ENCODE assay signal across 2 cellular contexts in genomic region chr13:41148421-41149283, GRCh38.
TF ChIP-seq lines count a peak whose summit lies in the region.

No MANE protein-coding gene starts in this region.

TF ChIP-seq in HEK293, 187 proteins besides CTCF, POLR2A, EP300 and RAD21 (continued from another document and continues in another):
- TF ChIP-seq ZNF274 (IDR thresholded peaks at IDR 0.05; ENCODE audit: low read length) (no peak), ZNF274 (tag by site-specific recombination; IDR thresholded peaks at IDR 0.05; ENCODE audit: borderline replicate concordance) (no peak), PRDM6 (tag by site-specific recombination; IDR thresholded peaks at IDR 0.05) (no peak), KLF10 (tag by site-specific recombination; IDR thresholded peaks at IDR 0.05) (no peak), ZNF324 (tag by site-specific recombination; IDR thresholded peaks at IDR 0.05) (0 out of 2 replicates have a peak, but pooled peaks have one; percentile 33), ZNF311 (tag by site-specific recombination; IDR thresholded peaks at IDR 0.05; ENCODE audit: borderline replicate concordance) (peak; percentile 99), ZNF792 (tag by site-specific recombination; IDR thresholded peaks at IDR 0.05) (no peak), ZNF664 (tag by site-specific recombination; IDR thresholded peaks at IDR 0.05) (no peak), ZNF521 (tag by site-specific recombination; IDR thresholded peaks at IDR 0.05) (no peak), TSHZ1 (tag by site-specific recombination; IDR thresholded peaks at IDR 0.05; ENCODE audit: borderline replicate concordance) (0 out of 2 replicates have a peak, but pooled peaks have one; percentile 28), KLF8 (tag by site-specific recombination; IDR thresholded peaks at IDR 0.05) (no peak), ZNF449 (tag by site-specific recombination; IDR thresholded peaks at IDR 0.05) (no peak), SCRT2 (tag by site-specific recombination; IDR thresholded peaks at IDR 0.05) (no peak), ZNF658 (tag by site-specific recombination; IDR thresholded peaks at IDR 0.05) (peak; percentile 94), ZBTB26 (tag by site-specific recombination; optimal IDR thresholded peaks at IDR 0.05) (no peak), ZNF202 (tag by site-specific recombination; IDR thresholded peaks at IDR 0.05; ENCODE audit: borderline replicate concordance) (no peak), KLF1 (tag by site-specific recombination; IDR thresholded peaks at IDR 0.05) (no peak), ZNF571 (tag by site-specific recombination; IDR thresholded peaks at IDR 0.05) (peak; percentile 92; the same call in 1 of the 2 replicates), GFI1B (tag by site-specific recombination; IDR thresholded peaks at IDR 0.05) (no peak), PRDM1 (tag by site-specific recombination; IDR thresholded peaks at IDR 0.05) (no peak), ZNF341 (tag by site-specific recombination; IDR thresholded peaks at IDR 0.05; ENCODE audit: low read depth) (no peak), ZNF510 (tag by site-specific recombination; IDR thresholded peaks at IDR 0.05; ENCODE audit: insufficient replicate concordance) (peak; percentile 78), ZNF600 (tag by site-specific recombination; IDR thresholded peaks at IDR 0.05) (no peak), ZNF529 (tag by site-specific recombination; IDR thresholded peaks at IDR 0.05; ENCODE audit: insufficient replicate concordance) (peak; percentile 84), OSR2 (tag by site-specific recombination; IDR thresholded peaks at IDR 0.05) (no peak), ZFP3 (tag by site-specific recombination; IDR thresholded peaks at IDR 0.05; ENCODE audit: low read depth) (no peak), ZNF366 (tag by site-specific recombination; conservative IDR thresholded peaks at IDR 0.05) (no peak), ZNF585B (tag by site-specific recombination; IDR thresholded peaks at IDR 0.05) (peak; percentile 34; the same call in 1 of the 2 replicates), ZNF239 (tag by site-specific recombination; IDR thresholded peaks at IDR 0.05) (no peak), ZNF514 (tag by site-specific recombination; IDR thresholded peaks at IDR 0.05) (no peak)

TF ChIP-seq in K562, 482 proteins besides CTCF, POLR2A, EP300 and RAD21 (continued from another document):
- no peak for TF ChIP-seq ATF4 (CRISPR knock-in tag; IDR thresholded peaks at IDR 0.05)
- peak; percentile 24; the same call in 1 of the 2 replicates for TF ChIP-seq ARID1B (IDR thresholded peaks at IDR 0.05)
- peak; percentile 75 for TF ChIP-seq CBFA2T3 (IDR thresholded peaks at IDR 0.05)
- TF ChIP-seq DLX4 (CRISPR knock-in tag; IDR thresholded peaks at IDR 0.05), result no peak
- TF ChIP-seq ELK1 (CRISPR knock-in tag; IDR thresholded peaks at IDR 0.05), result no peak
- TF ChIP-seq MLX (CRISPR knock-in tag; conservative IDR thresholded peaks at IDR 0.05), result no peak
- TF ChIP-seq E2F6 (IDR thresholded peaks at IDR 0.05; ENCODE audit: borderline replicate concordance in 1 of 2, extremely low read depth in 1 of 2, insufficient read depth in 1 of 2, insufficient read length in 1 of 2, low read depth in 1 of 2, low read length in 1 of 2, poor library complexity in 1 of 2, severe bottlenecking in 1 of 2), result no peak
- peak; percentile 99 for TF ChIP-seq TRIM28 (IDR thresholded peaks at IDR 0.05)
- no peak for TF ChIP-seq TCF7 (IDR thresholded peaks at IDR 0.05; ENCODE audit: borderline replicate concordance)
- no peak for TF ChIP-seq FOXP1 (CRISPR knock-in tag; IDR thresholded peaks at IDR 0.05)
- TF ChIP-seq XRCC3 (IDR thresholded peaks at IDR 0.05), result peak; percentile 76; the same call in 1 of the 2 replicates
- TF ChIP-seq ZNF280B (CRISPR knock-in tag; IDR thresholded peaks at IDR 0.05), result peak; percentile 96
- no peak for TF ChIP-seq ZNF79 (CRISPR knock-in tag; IDR thresholded peaks at IDR 0.05; ENCODE audit: low read depth)
- TF ChIP-seq ZEB2 (IDR thresholded peaks at IDR 0.05), result peak; percentile 81
- TF ChIP-seq HNRNPH1 (optimal IDR thresholded peaks at IDR 0.05; ENCODE audit: low read depth, low read length), result no peak
- TF ChIP-seq ATF1 (CRISPR knock-in tag; IDR thresholded peaks at IDR 0.05), result no peak
- 0 out of 2 replicates have a peak, but pooled peaks have one; percentile 19 for TF ChIP-seq ATF1 (tag; IDR thresholded peaks at IDR 0.05)
- peak; percentile 69 for TF ChIP-seq CBFA2T2 (conservative IDR thresholded peaks at IDR 0.05)
- peak; percentile 47 for TF ChIP-seq TCF3 (CRISPR knock-in tag; IDR thresholded peaks at IDR 0.05)
- peak; percentile 10; the same call in 1 of the 2 replicates for TF ChIP-seq NCOR1 (IDR thresholded peaks at IDR 0.05)
- no peak for TF ChIP-seq HSF4 (CRISPR knock-in tag; IDR thresholded peaks at IDR 0.05; ENCODE audit: borderline replicate concordance)
- TF ChIP-seq ZNF76 (CRISPR knock-in tag; IDR thresholded peaks at IDR 0.05; ENCODE audit: borderline replicate concordance), result no peak
- no peak for TF ChIP-seq KLF16 (IDR thresholded peaks at IDR 0.05)
- no peak for TF ChIP-seq CBX8 (IDR thresholded peaks at IDR 0.05; ENCODE audit: borderline replicate concordance, extremely low read depth, low read depth, low read length, poor library complexity, severe bottlenecking)
- 0 out of 2 replicates have a peak, but pooled peaks have one; percentile 15 for TF ChIP-seq GATA2 (CRISPR knock-in tag; IDR thresholded peaks at IDR 0.05)
- peak; percentile 98 for TF ChIP-seq CBX5 (IDR thresholded peaks at IDR 0.05; ENCODE audit: borderline replicate concordance, low read depth)
- TF ChIP-seq JUN (IDR thresholded peaks at IDR 0.05; ENCODE audit: borderline replicate concordance, low read depth, low read length), result 0 out of 2 replicates have a peak, but pooled peaks have one; percentile 35
- no peak for TF ChIP-seq JUN (CRISPR knock-in tag; IDR thresholded peaks at IDR 0.05; ENCODE audit: borderline replicate concordance)
- no peak for TF ChIP-seq ZSCAN29 (IDR thresholded peaks at IDR 0.05)
- peak; percentile 52; the same call in 1 of the 2 replicates for TF ChIP-seq CHAMP1 (IDR thresholded peaks at IDR 0.05)
- no peak for TF ChIP-seq USF2 (CRISPR knock-in tag; IDR thresholded peaks at IDR 0.05)
- no peak for TF ChIP-seq NFATC3 (IDR thresholded peaks at IDR 0.05)
- TF ChIP-seq MYNN (IDR thresholded peaks at IDR 0.05), result no peak
- TF ChIP-seq MYNN (CRISPR knock-in tag; IDR thresholded peaks at IDR 0.05), result no peak
- TF ChIP-seq LEF1 (IDR thresholded peaks at IDR 0.05), result no peak
- no peak for TF ChIP-seq ZKSCAN1 (IDR thresholded peaks at IDR 0.05; ENCODE audit: low read depth, low read length)
- no peak for TF ChIP-seq MECOM (CRISPR knock-in tag; IDR thresholded peaks at IDR 0.05)
- TF ChIP-seq CBX3 (IDR thresholded peaks at IDR 0.05; ENCODE audit: borderline replicate concordance in 1 of 2, low read length in 2 of 2), result peak; percentile 96 to 99
TF ChIP-seq in K562: peak in this region for 29.
